In genomic region chr15:101652098-101652782, GRCh38 we compare ENCODE assay signal across 1 cellular context.
TF ChIP-seq lines count a peak whose summit lies in the region.

TM2D3 (minus strand) TSS chr15:101652381; CDS start chr15:101652361, 20 bp downstream.

TF ChIP-seq in WTC11, 78 proteins besides CTCF, POLR2A, EP300 and RAD21 (continued from another document):
- TF ChIP-seq PRDM15 (CRISPR knock-in tag; IDR thresholded peaks at IDR 0.05), result no peak
- peak; percentile 93 for TF ChIP-seq ETV6 (CRISPR knock-in tag; IDR thresholded peaks at IDR 0.05)
- 0 out of 2 replicates have a peak, but pooled peaks have one; percentile 30 for TF ChIP-seq FOXP4 (CRISPR knock-in tag; IDR thresholded peaks at IDR 0.05)
- no peak for TF ChIP-seq ATF6 (CRISPR knock-in tag; IDR thresholded peaks at IDR 0.05)
- no peak for TF ChIP-seq ZBTB21 (CRISPR knock-in tag; IDR thresholded peaks at IDR 0.05; ENCODE audit: borderline replicate concordance)
- no peak for TF ChIP-seq HMGA2 (CRISPR knock-in tag; IDR thresholded peaks at IDR 0.05)
- TF ChIP-seq EMX1 (CRISPR knock-in tag; IDR thresholded peaks at IDR 0.05), result no peak
- 0 out of 2 replicates have a peak, but pooled peaks have one; percentile 61 for TF ChIP-seq SMAD3 (CRISPR knock-in tag; IDR thresholded peaks at IDR 0.05; ENCODE audit: borderline replicate concordance)
- no peak for TF ChIP-seq MLX (CRISPR knock-in tag; IDR thresholded peaks at IDR 0.05)
- no peak for TF ChIP-seq ZNF121 (CRISPR knock-in tag; IDR thresholded peaks at IDR 0.05)
- no peak; the same call in 1 of the 2 replicates for TF ChIP-seq E2F5 (CRISPR knock-in tag; IDR thresholded peaks at IDR 0.05)
- TF ChIP-seq E2F1 (CRISPR knock-in tag; IDR thresholded peaks at IDR 0.05), result no peak; the same call in 1 of the 2 replicates
- TF ChIP-seq NFYB (CRISPR knock-in tag; conservative IDR thresholded peaks at IDR 0.05; ENCODE audit: low read depth), result 0 out of 2 replicates have a peak, but pooled peaks have one; percentile 27
- no peak for TF ChIP-seq ZNF396 (CRISPR knock-in tag; IDR thresholded peaks at IDR 0.05; ENCODE audit: borderline replicate concordance)
- no peak for TF ChIP-seq ZNF532 (CRISPR knock-in tag; IDR thresholded peaks at IDR 0.05; ENCODE audit: borderline replicate concordance)
- TF ChIP-seq USF2 (CRISPR knock-in tag; IDR thresholded peaks at IDR 0.05), result peak; percentile 12; the same call in 1 of the 2 replicates
- TF ChIP-seq ARID4B (CRISPR knock-in tag; IDR thresholded peaks at IDR 0.05; ENCODE audit: borderline replicate concordance), result peak; percentile 43; the same call in 1 of the 2 replicates
- TF ChIP-seq GTF2I (CRISPR knock-in tag; conservative IDR thresholded peaks at IDR 0.05), result no peak
- no peak; the same call in 1 of the 2 replicates for TF ChIP-seq NR3C1 (CRISPR knock-in tag; conservative IDR thresholded peaks at IDR 0.05; ENCODE audit: low read depth)
- TF ChIP-seq ZNF138 (CRISPR knock-in tag; conservative IDR thresholded peaks at IDR 0.05), result 0 out of 2 replicates have a peak, but pooled peaks have one; percentile 22
- TF ChIP-seq ZNF416 (CRISPR knock-in tag; IDR thresholded peaks at IDR 0.05), result no peak
- TF ChIP-seq MYBL2 (CRISPR knock-in tag; IDR thresholded peaks at IDR 0.05), result peak; percentile 31; the same call in 1 of the 2 replicates
